Comparison of ENCODE assay signal across 9 cellular contexts in genomic region chr2:187982668-187983067, GRCh38.
A peak's percentile ranks its signal among the peaks of the same experiment; 100 is the strongest.
DNase-seq lines count a peak whose midpoint lies in the region; ATAC-seq and TF ChIP-seq lines count a peak whose summit lies in the region.
"Had no signal": no experiment of that assay in that cellular context is flagged by ENCODE, and none has a peak within 500 bp of the region (broad histone marks: within the 10 kb centered on the region; RNA-seq: fewer than 3 reads in every experiment).

No MANE protein-coding gene starts in this region.

- H3K4me3 ChIP-seq in astrocyte of the cerebellum (ENCODE audit: low read depth, low read length) = no peak overlapping the region

- H3K27ac Mint-ChIP-seq in stimulated activated naive B cell treated with anti-CD40 and anti-IgM and Interleukin-4, amounts not matched to agents 10 μg/mL and 1 μg/mL and 100 μg/mL, for 72 hours = no peak overlapping the region
- H3K27ac Mint-ChIP-seq: activated naive CD4-positive, alpha-beta T cell treated with anti-CD3 and anti-CD28 coated beads, Interleukin-2, amount 50 U/mL, for 24 hours had no signal

- no peaks in the 10 kb centered on the region for H3K27me3 Mint-ChIP-seq in stimulated activated naive B cell treated with anti-CD40 and anti-IgM and Interleukin-4, amounts not matched to agents 10 μg/mL and 1 μg/mL and 100 μg/mL, for 72 hours
- H3K27me3 Mint-ChIP-seq: activated naive CD4-positive, alpha-beta T cell treated with anti-CD3 and anti-CD28 coated beads, Interleukin-2, amount 50 U/mL, for 24 hours had no signal

- in situ Hi-C loops in astrocyte of the cerebellum (cut with HindIII; ENCODE audit: low sequenced_read_pairs) = no loop called here

- H3K4me3 Mint-ChIP-seq in stimulated activated naive B cell treated with anti-CD40 and anti-IgM and Interleukin-4, amounts not matched to agents 10 μg/mL and 1 μg/mL and 100 μg/mL, for 72 hours = no peak overlapping the region
- H3K4me3 Mint-ChIP-seq: activated naive CD4-positive, alpha-beta T cell treated with anti-CD3 and anti-CD28 coated beads, Interleukin-2, amount 50 U/mL, for 24 hours had no signal

- peak; percentile 53 for DNase-seq in AG08396 (ENCODE audit: low spot score)
- DNase-seq in GM20000 (ENCODE audit: low spot score) = peak; percentile 12
- peak; percentile 85 for DNase-seq in astrocyte of the cerebellum (ENCODE audit: low read depth)
- DNase-seq in stimulated activated naive B cell treated with anti-CD40 and anti-IgM and Interleukin-4, amounts not matched to agents 10 μg/mL and 1 μg/mL and 100 μg/mL, for 72 hours = no peak
- DNase-seq in midbrain (lab: John Stamatoyannopoulos, UW) = no peak
- no peak for DNase-seq in NCI-H187 (lab: John Stamatoyannopoulos, UW)
- DNase-seq in omental fat pad (ENCODE audit: low spot score) = no peak

- TF ChIP-seq CTCF in GM20000 (IDR thresholded peaks at IDR 0.05; ENCODE audit: extremely low read depth, missing control alignments) (no peak), astrocyte of the cerebellum (IDR thresholded peaks at IDR 0.05; ENCODE audit: low read depth, low read length, missing control alignments) (no peak), omental fat pad (IDR thresholded peaks at IDR 0.05) (no peak)

- ATAC-seq in HG03520 (IDR thresholded peaks at IDR 0.05; ENCODE audit: unreplicated experiment) (peak; percentile 94), omental fat pad (ENCODE audit: low FRiP score) (no peak)
- peak; percentile 96 to 97 for ATAC-seq in stimulated activated naive B cell treated with anti-CD40 and anti-IgM and Interleukin-4, amounts not matched to agents 10 μg/mL and 1 μg/mL and 100 μg/mL, for 72 hours (replicated peaks)

- peaks cover 4 to 13% of the 10 kb centered on the region in 2 donors for H3K4me1 Mint-ChIP-seq in stimulated activated naive B cell treated with anti-CD40 and anti-IgM and Interleukin-4, amounts not matched to agents 10 μg/mL and 1 μg/mL and 100 μg/mL, for 72 hours
- H3K4me1 Mint-ChIP-seq: activated naive CD4-positive, alpha-beta T cell treated with anti-CD3 and anti-CD28 coated beads, Interleukin-2, amount 50 U/mL, for 24 hours had no signal

- no peaks in the 10 kb centered on the region for H3K9me3 Mint-ChIP-seq in stimulated activated naive B cell treated with anti-CD40 and anti-IgM and Interleukin-4, amounts not matched to agents 10 μg/mL and 1 μg/mL and 100 μg/mL, for 72 hours
- H3K9me3 Mint-ChIP-seq: activated naive CD4-positive, alpha-beta T cell treated with anti-CD3 and anti-CD28 coated beads, Interleukin-2, amount 50 U/mL, for 24 hours had no signal

- no peaks in the 10 kb centered on the region for H3K36me3 Mint-ChIP-seq in stimulated activated naive B cell treated with anti-CD40 and anti-IgM and Interleukin-4, amounts not matched to agents 10 μg/mL and 1 μg/mL and 100 μg/mL, for 72 hours
- H3K36me3 Mint-ChIP-seq: activated naive CD4-positive, alpha-beta T cell treated with anti-CD3 and anti-CD28 coated beads, Interleukin-2, amount 50 U/mL, for 24 hours had no signal

Comparison
In these comparisons a context has a peak if more than half of its experiments do, and no peak if none do; other contexts are left out.
1. DNase-seq: peak in AG08396 (single experiment), GM20000 (single experiment) and astrocyte of the cerebellum (single experiment); none in stimulated activated naive B cell treated with anti-CD40 and anti-IgM and Interleukin-4, amounts not matched to agents 10 μg/mL and 1 μg/mL and 100 μg/mL, for 72 hours (single experiment), midbrain (single experiment), NCI-H187 (0 of 2) and omental fat pad (single experiment).